In genomic region chr19:7488736-7489353, GRCh38 we compare ENCODE assay signal across 8 cellular contexts. TPM values are rescaled to one million over a fixed set of nuclear protein-coding genes. Genes with fewer than 3 reads are reported as not detected.
DNase-seq lines count a peak whose midpoint lies in the region; ATAC-seq and TF ChIP-seq lines count a peak whose summit lies in the region.

PEX11G (minus strand) TSS chr19:7489035; CDS start chr19:7489010, 25 bp downstream.

- H3K9me3 Mint-ChIP-seq in activated CD8-positive, alpha-beta T cell treated with anti-CD3 and anti-CD28 coated beads for 36 hours = no peaks in the 10 kb centered on the region

- no peak for TF ChIP-seq CTCF in activated CD8-positive, alpha-beta T cell treated with anti-CD3 and anti-CD28 coated beads for 36 hours (IDR thresholded peaks at IDR 0.05)
- no peak for TF ChIP-seq CTCF in lower lobe of right lung (IDR thresholded peaks at IDR 0.05)

- H3K4me1 ChIP-seq in lower lobe of right lung = peaks cover 19% of the 10 kb centered on the region

- H3K36me3 ChIP-seq in lower lobe of right lung = no peaks in the 10 kb centered on the region

- peak; percentile 89 for DNase-seq in G401 (ENCODE audit: low spot score)
- DNase-seq in NCI-H524 (lab: John Stamatoyannopoulos, UW) = peak; percentile 79 to 81
- DNase-seq in activated CD8-positive, alpha-beta T cell treated with anti-CD3 and anti-CD28 coated beads for 36 hours = peak; percentile 89
- DNase-seq in ecto neural progenitor cell (ENCODE audit: low spot score) = peak; percentile 96
- peak; percentile 93 for DNase-seq in lower lobe of right lung
- DNase-seq in stimulated activated CD4-positive, alpha-beta T cell treated with anti-CD3 and anti-CD28 coated beads, Interleukin-4, amount 100 ng/mL, for 48 hours (ENCODE audit: low read depth in 2 of 2) = peak; percentile 83 to 91
- DNase-seq in HuH-7 (ENCODE audit: low spot score) = no peak

- peak within 1 kb of the TSS; percentile 79 for H3K4me3 Mint-ChIP-seq in activated CD8-positive, alpha-beta T cell treated with anti-CD3 and anti-CD28 coated beads for 36 hours

- H3K27ac ChIP-seq in lower lobe of right lung = peak within 1 kb of the TSS; percentile 88

- in situ Hi-C loops in G401 (cut with HindIII; ENCODE audit: low sequenced_read_pairs) = no loop called here

- POLR2A ChIA-PET in activated CD8-positive, alpha-beta T cell treated with anti-CD3 and anti-CD28 coated beads for 36 hours (lab: Charles Lee) = interaction anchor here (0.6 to 0.8 kb wide), 2 partner anchors 64 to 432 kb away, joined by 3 read pairs; no protein-coding TSS in a partner anchor

- no peaks in the 10 kb centered on the region for H3K27me3 Mint-ChIP-seq in activated CD8-positive, alpha-beta T cell treated with anti-CD3 and anti-CD28 coated beads for 36 hours

- H3K27me3 ChIP-seq in lower lobe of right lung (ENCODE audit: low read depth) = no peaks in the 10 kb centered on the region

- H3K4me1 Mint-ChIP-seq in activated CD8-positive, alpha-beta T cell treated with anti-CD3 and anti-CD28 coated beads for 36 hours (ENCODE audit: low read depth) = peaks cover 22% of the 10 kb centered on the region

- peak within 1 kb of the TSS; percentile 77 for H3K27ac Mint-ChIP-seq in activated CD8-positive, alpha-beta T cell treated with anti-CD3 and anti-CD28 coated beads for 36 hours

- H3K36me3 Mint-ChIP-seq in activated CD8-positive, alpha-beta T cell treated with anti-CD3 and anti-CD28 coated beads for 36 hours (ENCODE audit: low read depth) = no peaks in the 10 kb centered on the region

- intact Hi-C loops in activated CD8-positive, alpha-beta T cell treated with anti-CD3 and anti-CD28 coated beads for 36 hours (cut with micrococcal nuclease) = no loop called here
- intact Hi-C loops in lower lobe of right lung (cut with DNase I) = no loop called here

- CTCF ChIA-PET in activated CD8-positive, alpha-beta T cell treated with anti-CD3 and anti-CD28 coated beads for 36 hours (lab: Charles Lee) = interaction anchor here (1.0 kb wide), 1 partner anchor 23 kb away, joined by 3 read pairs; no protein-coding TSS in a partner anchor

- ATAC-seq in HG03039 (IDR thresholded peaks at IDR 0.05; ENCODE audit: unreplicated experiment) (peak; percentile 56), lower lobe of right lung (peak; percentile 97)
- peak; percentile 92 for ATAC-seq in activated CD8-positive, alpha-beta T cell treated with anti-CD3 and anti-CD28 coated beads for 36 hours

- no peaks in the 10 kb centered on the region for H3K9me3 ChIP-seq in lower lobe of right lung

- peak within 1 kb of the TSS; percentile 64 for H3K4me3 ChIP-seq in lower lobe of right lung

RNA-seq across cellular contexts. Expression of gene PEX11G, which starts in this region (rescaled TPM):
- 3.5 and 6.6 TPM in 2 replicates for total RNA-seq in G401 (2014; rRNA removed; shearing (Covaris generic))
- 1 to 10 TPM; 1.4 to 1.5 TPM for total RNA-seq in activated CD8-positive, alpha-beta T cell treated with anti-CD3 and anti-CD28 coated beads for 36 hours
- total RNA-seq in lower lobe of right lung = 3.8 TPM
